1 cellular context compared by ENCODE assay signal in genomic region chr19:17389957-17390664, GRCh38.
A peak's percentile ranks its signal among the peaks of the same experiment; 100 is the strongest.
TF ChIP-seq lines count a peak whose summit lies in the region.

No MANE protein-coding gene starts in this region.

TF ChIP-seq in K562, 482 proteins besides CTCF, POLR2A, EP300 and RAD21 (continued from another document and continues in another):
- TF ChIP-seq E2F8 (IDR thresholded peaks at IDR 0.05; ENCODE audit: low read depth, partially characterized antibody) (no peak), RBM14 (IDR thresholded peaks at IDR 0.05; ENCODE audit: borderline replicate concordance, insufficient read depth, low read depth, low read length) (no peak), RCOR1 (IDR thresholded peaks at IDR 0.05; ENCODE audit: borderline replicate concordance in 1 of 2, low read depth in 2 of 2, low read length in 2 of 2) (0 out of 4 replicates have a peak, but pooled peaks of 1 of the 2 experiments have one; percentile 34), FOXA3 (CRISPR knock-in tag; conservative IDR thresholded peaks at IDR 0.05 in 1 of 2, IDR thresholded peaks at IDR 0.05 in 1 of 2) (no peak), GTF2A2 (tag; IDR thresholded peaks at IDR 0.05) (no peak), RBM25 (IDR thresholded peaks at IDR 0.05; ENCODE audit: low read depth, low read length, severe bottlenecking) (peak; percentile 93), PHF20 (IDR thresholded peaks at IDR 0.05; ENCODE audit: partially characterized antibody) (peak; percentile 55), ZFP36 (IDR thresholded peaks at IDR 0.05; ENCODE audit: low read depth, low read length, partially characterized antibody) (no peak), ZNF184 (CRISPR knock-in tag; IDR thresholded peaks at IDR 0.05) (no peak), SMAD3 (CRISPR knock-in tag; conservative IDR thresholded peaks at IDR 0.05) (no peak), HES1 (IDR thresholded peaks at IDR 0.05; ENCODE audit: low read depth) (no peak), ZBTB26 (CRISPR knock-in tag; IDR thresholded peaks at IDR 0.05) (no peak), ZFX (CRISPR knock-in tag; IDR thresholded peaks at IDR 0.05) (no peak), ZNF551 (CRISPR knock-in tag; IDR thresholded peaks at IDR 0.05) (no peak), CHD4 (IDR thresholded peaks at IDR 0.05; ENCODE audit: insufficient read depth, insufficient replicate concordance, low read depth, low read length, poor library complexity, severe bottlenecking) (peak; percentile 64), MLLT1 (IDR thresholded peaks at IDR 0.05) (no peak), MYNN (IDR thresholded peaks at IDR 0.05) (no peak), MYNN (CRISPR knock-in tag; IDR thresholded peaks at IDR 0.05) (no peak), BCOR (IDR thresholded peaks at IDR 0.05) (peak; percentile 98), SNIP1 (IDR thresholded peaks at IDR 0.05; ENCODE audit: low read depth) (no peak), TAF15 (IDR thresholded peaks at IDR 0.05; ENCODE audit: low read depth, low read length) (no peak), CHD7 (IDR thresholded peaks at IDR 0.05; ENCODE audit: low read depth, low read length) (no peak), MYC (IDR thresholded peaks at IDR 0.05; ENCODE audit: low read depth, low read length) (no peak), MYC (CRISPR knock-in tag; IDR thresholded peaks at IDR 0.05; ENCODE audit: borderline replicate concordance, low read depth) (no peak), ZNF644 (tag; IDR thresholded peaks at IDR 0.05; ENCODE audit: low read depth) (no peak), ZFP91 (CRISPR knock-in tag; IDR thresholded peaks at IDR 0.05) (no peak), HDAC2 (IDR thresholded peaks at IDR 0.05) (peak; percentile 63; the same call in 1 of the 2 replicates), ZNF696 (CRISPR knock-in tag; conservative IDR thresholded peaks at IDR 0.05) (no peak), ZNF253 (CRISPR knock-in tag; conservative IDR thresholded peaks at IDR 0.05) (no peak), RBM15 (IDR thresholded peaks at IDR 0.05; ENCODE audit: insufficient read depth, low read length) (no peak), ZNF584 (CRISPR knock-in tag; IDR thresholded peaks at IDR 0.05; ENCODE audit: low read depth) (no peak), ATF6 (CRISPR knock-in tag; IDR thresholded peaks at IDR 0.05) (no peak), CREB3L1 (IDR thresholded peaks at IDR 0.05; ENCODE audit: borderline replicate concordance, low read depth) (no peak), ADNP (tag; IDR thresholded peaks at IDR 0.05) (0 out of 2 replicates have a peak, but pooled peaks have one; percentile 33), KDM1A (IDR thresholded peaks at IDR 0.05) (peak; percentile 56 to 85), BDP1 (IDR thresholded peaks at IDR 0.05; ENCODE audit: insufficient read depth, insufficient read length) (no peak), TAF9B (IDR thresholded peaks at IDR 0.05; ENCODE audit: partially characterized antibody) (no peak), HCFC1 (IDR thresholded peaks at IDR 0.05; ENCODE audit: low read depth, low read length) (no peak), ZFP1 (CRISPR knock-in tag; IDR thresholded peaks at IDR 0.05) (no peak)
